Comparison of ENCODE assay signal across 14 cellular contexts in the genomic region with DNA sequence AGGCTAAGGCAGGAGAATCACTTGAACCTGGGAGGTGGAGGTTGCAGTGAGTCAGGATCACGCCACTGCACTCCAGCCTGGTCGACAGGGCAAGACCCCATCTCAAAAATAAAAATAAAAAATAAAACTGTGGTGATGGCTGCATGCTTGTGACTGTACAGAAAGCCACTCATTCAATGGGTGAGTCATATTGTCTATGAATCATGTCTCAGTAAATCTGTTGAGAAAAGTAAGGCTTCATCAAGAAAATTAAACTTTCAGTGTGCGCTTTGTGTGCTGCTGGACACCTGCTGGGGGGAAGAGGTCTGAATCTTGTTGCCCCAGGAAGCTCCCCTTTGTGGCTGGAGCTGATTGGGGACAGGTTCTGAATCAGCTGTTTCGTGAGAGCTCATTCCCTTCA. TPM values are rescaled to one million over a fixed set of nuclear protein-coding genes. Genes with fewer than 3 reads are reported as not detected.
DNase-seq lines count a peak whose midpoint lies in the region; ATAC-seq, FAIRE-seq and TF ChIP-seq lines count a peak whose summit lies in the region.
"Had no signal": no experiment of that assay in that cellular context is flagged by ENCODE, and none has a peak within 500 bp of the region (broad histone marks: within the 10 kb centered on the region; RNA-seq: fewer than 3 reads in every experiment).

No MANE protein-coding gene starts in this region.

- FAIRE-seq in HepG2 (lab: Jason Lieb, UNC) (no peak), urothelium cell line (lab: Jason Lieb, UNC) (no peak)

- 91% methylated on average over 4 of the region's 4 CpGs for WGBS in HepG2 (ENCODE audit: low lambda C conversion rate)
- 78% methylated on average over 4 of the region's 4 CpGs for WGBS in right lobe of liver (ENCODE audit: insufficient coverage, low coverage, low lambda C conversion rate, missing lambda C conversion rate)

- CTCF ChIA-PET in HepG2 (lab: Yijun Ruan, JAX; ENCODE audit: low intra/inter-chr PET ratio, low total read pairs) = no interaction called here

- TF ChIP-seq EP300 in HepG2 (IDR thresholded peaks at IDR 0.05; ENCODE audit: low read depth in 2 of 2, low read length in 2 of 2) = no peak
- no peak for TF ChIP-seq EP300 in HepG2 (CRISPR knock-in tag; IDR thresholded peaks at IDR 0.05; ENCODE audit: borderline replicate concordance)

- H3K36me3 ChIP-seq in HepG2 (replicated peaks in 1 of 2; ENCODE audit: control insufficient read depth in 1 of 2, insufficient read depth in 2 of 2, low read length in 2 of 2) (peaks cover 44 to 57% of the 10 kb centered on the region in 2 experiments), right lobe of liver (peaks cover 0 to 50% (median 24%) of the 10 kb centered on the region in 4 donors), RWPE2 (ENCODE audit: low read depth) (peaks cover 5% of the 10 kb centered on the region; the same call in 1 of the 2 replicates)

- BruUV-seq in HepG2 (replicated peaks; lab: Mats Ljungman, UMichigan) = no TSS peak

- H4K20me1 ChIP-seq in HepG2 (ENCODE audit: insufficient read depth, low read length) = no peaks in the 10 kb centered on the region

- TF ChIP-seq POLR2A in HepG2 (IDR thresholded peaks at IDR 0.05; ENCODE audit: insufficient read depth in 1 of 2, low read depth in 2 of 2, low read length in 2 of 2) (no peak), right lobe of liver (IDR thresholded peaks at IDR 0.05) (no peak)

- TF ChIP-seq RAD21 in HepG2 (CRISPR knock-in tag; IDR thresholded peaks at IDR 0.05) = no peak

- H3K9ac ChIP-seq in HepG2 (ENCODE audit: insufficient read depth, low read depth, low read length) = no peak overlapping the region

- no peak overlapping the region for H3K4me2 ChIP-seq in HepG2 (ENCODE audit: low read depth, low read length)

- H3K4me1 ChIP-seq in HepG2 (ENCODE audit: insufficient read depth, low read length) = no peaks in the 10 kb centered on the region
- no peaks in the 10 kb centered on the region for H3K4me1 ChIP-seq in right lobe of liver
- peaks cover 7% of the 10 kb centered on the region for H3K4me1 ChIP-seq in RWPE2 (ENCODE audit: insufficient read depth, poor library complexity, severe bottlenecking)
- H3K4me1 ChIP-seq: gastrocnemius medialis had no signal

- no peak overlapping the region for H3K27ac ChIP-seq in HepG2 (ENCODE audit: extremely low read length, insufficient read depth, low read length)
- H3K27ac ChIP-seq in right lobe of liver = no peak overlapping the region
- no peak overlapping the region for H3K27ac ChIP-seq in RWPE2 (ENCODE audit: poor library complexity, severe bottlenecking)
- H3K27ac ChIP-seq: gastrocnemius medialis had no signal

- H3K9me3 ChIP-seq in HepG2 (ENCODE audit: low read length) (no peaks in the 10 kb centered on the region), right lobe of liver (no peaks in the 10 kb centered on the region), RWPE2 (ENCODE audit: severe bottlenecking) (no peaks in the 10 kb centered on the region)
- H3K9me3 ChIP-seq: gastrocnemius medialis had no signal

- in situ Hi-C loops in HepG2 (cut with HindIII; ENCODE audit: extremely low pct_ligation_motif_present, low pct_unique_long_range_greater_than_20kb) = no loop called here

- ATAC-seq in HepG2 (no peak), right lobe of liver (no peak), RWPE2 (ENCODE audit: low read depth) (peak; percentile 72), HG03342 (IDR thresholded peaks at IDR 0.05; ENCODE audit: unreplicated experiment) (no peak)
- ATAC-seq: gastrocnemius medialis had no signal

- no peak overlapping the region for H3K4me3 ChIP-seq in HepG2 (replicated peaks in 1 of 3; ENCODE audit: insufficient read depth in 1 of 3, low read depth in 2 of 3, low read length in 3 of 3)
- no peak overlapping the region for H3K4me3 ChIP-seq in right lobe of liver
- no peak overlapping the region for H3K4me3 ChIP-seq in RWPE2 (ENCODE audit: severe bottlenecking)
- H3K4me3 ChIP-seq in epithelial cell of esophagus (ENCODE audit: low read length) = no peak overlapping the region
- H3K4me3 ChIP-seq: gastrocnemius medialis had no signal

- no peaks in the 10 kb centered on the region for H3K79me2 ChIP-seq in HepG2 (ENCODE audit: insufficient read depth, low read length)

- TF ChIP-seq CTCF in HepG2 (CRISPR knock-in tag; IDR thresholded peaks at IDR 0.05) (no peak), right lobe of liver (IDR thresholded peaks at IDR 0.05) (no peak), RWPE2 (IDR thresholded peaks at IDR 0.05; ENCODE audit: poor library complexity, severe bottlenecking) (no peak), epithelial cell of esophagus (IDR thresholded peaks at IDR 0.05; ENCODE audit: insufficient read depth, low read depth, low read length, missing control alignments) (no peak)

- POLR2A ChIA-PET in HepG2 (lab: Yijun Ruan, JAX) = interaction anchor here (3.9 kb wide), 1 partner anchor 11 kb away, joined by 31 read pairs; the partner anchor contains the start of gene NUBP1

- H2AFZ ChIP-seq in HepG2 (ENCODE audit: low read length) = no peak overlapping the region

- H3K27me3 ChIP-seq in HepG2 (ENCODE audit: control insufficient read depth in 1 of 2, insufficient read depth in 2 of 2, low read length in 2 of 2) (no peaks in the 10 kb centered on the region), right lobe of liver (no peaks in the 10 kb centered on the region), RWPE2 (ENCODE audit: insufficient read depth, poor library complexity, severe bottlenecking) (no peaks in the 10 kb centered on the region)
- H3K27me3 ChIP-seq: gastrocnemius medialis had no signal

- intact Hi-C loops in HepG2 (cut with micrococcal nuclease; ENCODE audit: unreplicated experiment) (no loop called here), right lobe of liver (cut with DNase I) (loop anchor here in 1 of 2 donors (10.0 kb wide), 1 partner anchor 150 kb away; no protein-coding TSS in a partner anchor)

- DNase-seq in HepG2 (ENCODE audit: low spot score) (no peak), right lobe of liver (no peak), RWPE2 (ENCODE audit: low spot score) (no peak), epithelial cell of esophagus (ENCODE audit: low read depth) (peak; percentile 73), urothelium cell line (ENCODE audit: low spot score) (peak; percentile 46), DMS153 (lab: John Stamatoyannopoulos, UW) (no peak)
- no peak for DNase-seq in activated effector memory CD4-positive, alpha-beta T cell treated with anti-CD3 and anti-CD28 coated beads, Interleukin-2, amount 50 U/mL, for 16 hours
- DNase-seq: CD4-positive, alpha-beta memory T cell; gastrocnemius medialis; NCI-H187; posterior cingulate gyrus; stimulated activated CD4-positive, alpha-beta T cell treated with anti-CD3 and anti-CD28 coated beads, Interleukin-2, amount 100 ng/mL, for 48 hours; T-helper 2 cell had no signal

TF ChIP-seq in HepG2, 621 proteins besides CTCF, POLR2A, EP300 and RAD21:
- TF ChIP-seq ZNF773 (CRISPR knock-in tag; IDR thresholded peaks at IDR 0.05; ENCODE audit: borderline replicate concordance) (no peak), CREB1 (IDR thresholded peaks at IDR 0.05) (peak; percentile 2; the same call in 1 of the 2 replicates), CREB1 (CRISPR knock-in tag; IDR thresholded peaks at IDR 0.05) (no peak)

RNA-seq across cellular contexts. Expression of gene NUBP1, which starts 11.3 kb away (rescaled TPM):
- total RNA-seq in HepG2 (2016; rRNA removed; fragmentation: Illumina TruSeq; extraction: Trizol) = 70.4 and 85.8 TPM in 2 replicates
- total RNA-seq in HepG2 (2016; cell fraction: cytosol; rRNA removed; fragmentation: Illumina TruSeq; extraction: Trizol; ENCODE audit: low read depth) = 16.4 and 18.5 TPM in 2 replicates
- 72.4 and 82.8 TPM in 2 replicates for total RNA-seq in HepG2 (2016; cell fraction: insoluble cytoplasmic fraction; rRNA removed; fragmentation: Illumina TruSeq; extraction: Trizol)
- total RNA-seq in HepG2 (2016; cell fraction: membrane; rRNA removed; fragmentation: Illumina TruSeq; extraction: Trizol) = 22.6 and 30.6 TPM in 2 replicates
- 19.6 and 33.1 TPM in 2 replicates for total RNA-seq in HepG2 (2016; cell fraction: nucleus; rRNA removed; fragmentation: Illumina TruSeq; extraction: Trizol)
- polyA plus RNA-seq in HepG2 (2011; rRNA removed) = 53.5 and 53.9 TPM in 2 replicates
- 62.7 and 64.9 TPM in 2 replicates for polyA plus RNA-seq in HepG2 (2011; cell fraction: cytosol; rRNA removed)
- 24.6 and 28.0 TPM in 2 replicates for polyA plus RNA-seq in HepG2 (2011; cell fraction: nucleus; rRNA removed)
- 50.9 and 51.9 TPM in 2 replicates for polyA plus RNA-seq in HepG2 (2012)
- polyA plus RNA-seq in HepG2 (2016; cell fraction: cytosol; fragmentation: Illumina TruSeq; extraction: Trizol; ENCODE audit: low read depth) = 11.7 and 13.3 TPM in 2 replicates
- polyA plus RNA-seq in HepG2 (2016; cell fraction: insoluble cytoplasmic fraction; fragmentation: Illumina TruSeq; extraction: Trizol; ENCODE audit: low read depth) = 83.5 and 86.0 TPM in 2 replicates
- 23.4 and 24.0 TPM in 2 replicates for polyA plus RNA-seq in HepG2 (2016; cell fraction: membrane; fragmentation: Illumina TruSeq; extraction: Trizol; ENCODE audit: low read depth)
- polyA plus RNA-seq in HepG2 (2016; cell fraction: nucleus; fragmentation: Illumina TruSeq; extraction: Trizol; ENCODE audit: insufficient read depth, low read depth) = 45.2 and 55.4 TPM in 2 replicates
- 26.5 and 26.6 TPM in 2 replicates for polyA minus RNA-seq in HepG2 (2011; rRNA and poly(A)+ RNA removed; ENCODE audit: low replicate concordance)
- polyA minus RNA-seq in HepG2 (2011; cell fraction: cytosol; rRNA and poly(A)+ RNA removed) = 21.1 and 23.4 TPM in 2 replicates
- polyA minus RNA-seq in HepG2 (2011; cell fraction: nucleus; rRNA and poly(A)+ RNA removed) = 14.0 and 17.6 TPM in 2 replicates
- 10 to 100 TPM; 14.0 to 27.4 (median 20.9) TPM for total RNA-seq in right lobe of liver

Comparison
In these comparisons a context has a peak if more than half of its experiments do, and no peak if none do; other contexts are left out.
1. DNase-seq: peak in epithelial cell of esophagus (single experiment) and urothelium cell line (single experiment); none in HepG2 (single experiment), right lobe of liver (0 of 3), RWPE2 (single experiment), activated effector memory CD4-positive, alpha-beta T cell treated with anti-CD3 and anti-CD28 coated beads, Interleukin-2, amount 50 U/mL, for 16 hours (single experiment) and DMS153 (single experiment).